9 cellular contexts compared by ENCODE assay signal in the genomic region with DNA sequence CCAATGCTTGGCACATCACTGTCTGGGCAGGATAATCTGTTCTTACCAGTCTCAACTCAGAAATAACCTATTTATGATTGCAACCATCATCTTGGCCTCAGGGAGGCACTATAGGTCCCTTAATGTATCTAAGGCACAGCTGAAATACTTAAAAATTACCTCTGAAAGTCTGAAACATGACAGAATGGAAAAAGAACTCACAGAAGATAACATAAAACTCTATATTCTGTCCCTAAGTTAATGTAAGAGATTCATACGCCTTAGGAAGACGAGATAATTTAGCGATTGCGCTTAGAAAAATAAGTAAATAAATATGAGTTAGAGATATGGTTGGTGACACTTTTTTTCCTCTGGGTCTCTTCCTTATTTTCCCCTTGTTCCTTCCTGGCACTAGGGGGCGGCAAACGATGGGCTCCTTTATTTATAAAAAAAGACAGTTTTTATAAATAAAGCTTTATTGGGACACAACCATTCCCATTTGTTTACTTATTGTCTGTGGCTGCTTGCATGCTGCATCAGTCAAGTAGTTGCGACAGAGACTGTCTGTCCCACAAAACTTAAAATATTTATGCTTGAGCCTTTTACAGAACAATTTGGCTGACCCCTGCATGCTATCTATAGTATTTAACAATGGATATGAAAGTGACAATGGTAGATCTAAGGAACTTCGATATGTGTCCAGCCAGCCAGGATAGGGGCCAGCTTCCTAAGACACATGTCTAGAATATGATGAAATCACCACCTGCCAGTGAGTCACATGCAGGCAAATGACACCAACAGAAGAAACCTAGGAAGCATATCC.
DNase-seq lines count a peak whose midpoint lies in the region; ATAC-seq and TF ChIP-seq lines count a peak whose summit lies in the region.
"Had no signal": no experiment of that assay in that cellular context is flagged by ENCODE, and none has a peak within 500 bp of the region (broad histone marks: within the 10 kb centered on the region; RNA-seq: fewer than 3 reads in every experiment).

No MANE protein-coding gene starts in this region.

- ATAC-seq in GM21737 (IDR thresholded peaks at IDR 0.05; ENCODE audit: unreplicated experiment) (peak; percentile 61), GM19455 (IDR thresholded peaks at IDR 0.05; ENCODE audit: unreplicated experiment) (no peak)

- H4K20me1 ChIP-seq in osteoblast (ENCODE audit: insufficient read depth, low read length), result no peaks in the 10 kb centered on the region
- H4K20me1 ChIP-seq: BLaER1 treated with 17β-estradiol and CSF1 and Interleukin-3, amounts not matched to agents 10 nM and 100 nM had no signal

- H3K4me2 ChIP-seq in osteoblast (ENCODE audit: insufficient read depth, low read length), result peak overlapping the region; percentile 62
- H3K4me2 ChIP-seq: BLaER1 treated with 17β-estradiol and CSF1 and Interleukin-3, amounts not matched to agents 10 nM and 100 nM had no signal

- no peaks in the 10 kb centered on the region for H3K36me3 ChIP-seq in SJCRH30
- no peaks in the 10 kb centered on the region for H3K36me3 ChIP-seq in osteoblast (ENCODE audit: insufficient read depth, low read length)
- H3K36me3 ChIP-seq: BLaER1 treated with 17β-estradiol and CSF1 and Interleukin-3, amounts not matched to agents 10 nM and 100 nM had no signal

- H3K4me1 ChIP-seq in SJCRH30 (peaks cover 4% of the 10 kb centered on the region; the same call in 1 of the 2 replicates), osteoblast (ENCODE audit: insufficient read depth, low read length) (no peaks in the 10 kb centered on the region)
- H3K4me1 ChIP-seq: BLaER1 treated with 17β-estradiol and CSF1 and Interleukin-3, amounts not matched to agents 10 nM and 100 nM had no signal

- DNase-seq in NCI-H2107 treated with DMSO at 0.1 percent for 48 hours (lab: John Stamatoyannopoulos, UW; ENCODE audit: unreplicated experiment) (peak; percentile 11), NCI-H2107 (lab: John Stamatoyannopoulos, UW) (no peak), SJCRH30 (peak; percentile 63 to 87), epithelial cell of prostate (ENCODE audit: low read depth, low spot score) (no peak), osteoblast (ENCODE audit: insufficient read length, low spot score, missing footprints) (peak; percentile 75)

- TF ChIP-seq CTCF in LNCAP (IDR thresholded peaks at IDR 0.05) (peak; percentile 77), osteoblast (IDR thresholded peaks at IDR 0.05; ENCODE audit: extremely low read depth, low read depth, low read length) (peak; percentile 71)

- H3K79me2 ChIP-seq in osteoblast (ENCODE audit: insufficient read depth, low read length), result no peaks in the 10 kb centered on the region

- H3K9me3 ChIP-seq in SJCRH30 (replicated peaks), result no peaks in the 10 kb centered on the region
- no peaks in the 10 kb centered on the region for H3K9me3 ChIP-seq in osteoblast (ENCODE audit: low read depth, low read length)
- H3K9me3 ChIP-seq: BLaER1 treated with 17β-estradiol and CSF1 and Interleukin-3, amounts not matched to agents 10 nM and 100 nM had no signal

- H3K27ac ChIP-seq in SJCRH30 (peak overlapping the region; percentile 52), epithelial cell of prostate (peak overlapping the region; percentile 30), osteoblast (ENCODE audit: low read depth, low read length) (no peak overlapping the region)
- H3K27ac ChIP-seq: BLaER1 treated with 17β-estradiol and CSF1 and Interleukin-3, amounts not matched to agents 10 nM and 100 nM had no signal

- peak overlapping the region; percentile 42 for H3K4me3 ChIP-seq in SJCRH30
- H3K4me3 ChIP-seq in osteoblast (ENCODE audit: insufficient read depth, low read length), result no peak overlapping the region
- H3K4me3 ChIP-seq: BLaER1 treated with 17β-estradiol and CSF1 and Interleukin-3, amounts not matched to agents 10 nM and 100 nM had no signal

- H3K27me3 ChIP-seq in SJCRH30 (no peaks in the 10 kb centered on the region), osteoblast (ENCODE audit: insufficient read depth, low read length) (peaks cover 4% of the 10 kb centered on the region)
- H3K27me3 ChIP-seq: BLaER1 treated with 17β-estradiol and CSF1 and Interleukin-3, amounts not matched to agents 10 nM and 100 nM had no signal

- peak overlapping the region; percentile 53 for H2AFZ ChIP-seq in osteoblast (ENCODE audit: low read length)

Comparison
In these comparisons a context has a peak if more than half of its experiments do, and no peak if none do; other contexts are left out.
1. DNase-seq: peak in NCI-H2107 treated with DMSO at 0.1 percent for 48 hours (single experiment), SJCRH30 (2 of 2) and osteoblast (single experiment); none in NCI-H2107 (single experiment) and epithelial cell of prostate (single experiment).